Comparison of ENCODE assay signal across 8 cellular contexts in genomic region chr16:15144191-15144631, GRCh38. TPM values are rescaled to one million over a fixed set of nuclear protein-coding genes. Genes with fewer than 3 reads are reported as not detected.
DNase-seq lines count a peak whose midpoint lies in the region; ATAC-seq and TF ChIP-seq lines count a peak whose summit lies in the region.
"Not testable (repeated sequence)": the region's sequence is repeated elsewhere in the genome, so short reads cannot be mapped to it uniquely, and the experiment has no call there.

No MANE protein-coding gene starts in this region.

- H3K27ac Mint-ChIP-seq in GM23338 (peak overlapping the region; percentile 89), neural crest cell (ENCODE audit: unreplicated experiment) (peak overlapping the region; percentile 86)

- 0% methylated on average over 6 of the region's 18 CpGs for WGBS in mammary epithelial cell (ENCODE audit: low coverage, missing lambda C conversion rate)

- peak; percentile 5 for ATAC-seq in GM23338

- H3K9ac ChIP-seq in mammary epithelial cell (ENCODE audit: insufficient read depth, low read length): not testable (repeated sequence)

- CTCF ChIA-PET in A673 (lab: Charles Lee); mammary epithelial cell (lab: Charles Lee; ENCODE audit: low non-redundant PET): not testable (repeated sequence)

- H3K27ac ChIP-seq in A673 (ENCODE audit: low read depth, low read length, poor library complexity, severe bottlenecking): peak overlapping the region; percentile 74
- H3K27ac ChIP-seq in GM23338 (ENCODE audit: low read depth): peak overlapping the region; percentile 59; the same call in 1 of the 2 replicates
- peak overlapping the region; percentile 25; the same call in 1 of the 2 replicates for H3K27ac ChIP-seq in SJCRH30
- not testable (repeated sequence) for H3K27ac ChIP-seq in mammary epithelial cell (ENCODE audit: insufficient read depth, low read depth, low read length)

- not testable (repeated sequence) for BruUV-seq in A673 (replicated peaks; lab: Mats Ljungman, UMichigan); mammary epithelial cell (replicated peaks; lab: Mats Ljungman, UMichigan)

- intact Hi-C loops in A673 (cut with micrococcal nuclease; ENCODE audit: unreplicated experiment); mammary epithelial cell (cut with micrococcal nuclease): not testable (repeated sequence)

- dilution Hi-C loops in mammary epithelial cell (cut with HindIII; ENCODE audit: low sequenced_read_pairs): not testable (repeated sequence)

- H3K4me3 Mint-ChIP-seq in GM23338: peak overlapping the region; percentile 36
- H3K4me3 Mint-ChIP-seq in neural crest cell: peak overlapping the region; percentile 67

- in situ Hi-C loops in mammary epithelial cell (cut with MboI; ENCODE audit: low sequenced_read_pairs in 2 of 2): not testable (repeated sequence)

- H3K9me2 ChIP-seq in GM23338 (ENCODE audit: insufficient read depth): not testable (repeated sequence)

- POLR2A ChIA-PET in A673 (lab: Charles Lee; ENCODE audit: low non-redundant PET): not testable (repeated sequence)

- peaks cover 16% of the 10 kb centered on the region for H3K27me3 Mint-ChIP-seq in GM23338 (ENCODE audit: insufficient read depth, low read depth, poor library complexity)
- H3K27me3 Mint-ChIP-seq in neural crest cell (ENCODE audit: low read depth): not testable (repeated sequence)

- H3K4me3 ChIP-seq in A673 (ENCODE audit: low read depth, low read length, poor library complexity, severe bottlenecking); SJCRH30; mammary epithelial cell (replicated peaks in 1 of 3; ENCODE audit: insufficient read depth in 1 of 3, low read depth in 2 of 3, low read length in 3 of 3); fibroblast of pulmonary artery (replicated peaks; ENCODE audit: low read depth, low read length): not testable (repeated sequence)
- H3K4me3 ChIP-seq in GM23338: peak overlapping the region; percentile 32; the same call in 1 of the 2 replicates

- H3K9me3 ChIP-seq in A673 (ENCODE audit: low read depth, low read length, poor library complexity, severe bottlenecking); SJCRH30 (replicated peaks); mammary epithelial cell (replicated peaks; ENCODE audit: insufficient read depth, low read length): not testable (repeated sequence)

- H3K4me1 ChIP-seq in A673 (ENCODE audit: insufficient read depth, low read length, poor library complexity, severe bottlenecking) (peaks cover 34% of the 10 kb centered on the region), GM23338 (ENCODE audit: insufficient read depth) (peaks cover 10% of the 10 kb centered on the region; the same call in 1 of the 2 replicates), mammary epithelial cell (ENCODE audit: insufficient read depth, low read length) (peaks cover 26% of the 10 kb centered on the region)
- H3K4me1 ChIP-seq in SJCRH30: not testable (repeated sequence)

- DNase-seq in A673 (ENCODE audit: low spot score) (peak; percentile 50), GM23338 (ENCODE audit: low spot score) (peak; percentile 50), SJCRH30 (peak; percentile 30 to 31), mammary epithelial cell (peak; percentile 40), fibroblast of pulmonary artery (ENCODE audit: low read depth) (peak; percentile 36), iris pigment epithelial cell (ENCODE audit: low read depth) (peak; percentile 22), neural crest cell (ENCODE audit: low read depth, low spot score) (peak; percentile 41), stromal cell of bone marrow (ENCODE audit: low read depth) (peak; percentile 36)

- H3K4me2 ChIP-seq in GM23338 (peak overlapping the region; percentile 70), mammary epithelial cell (ENCODE audit: insufficient read depth, low read depth, low read length) (peak overlapping the region; percentile 51)

- H4K20me1 ChIP-seq in GM23338 (replicated peaks; ENCODE audit: insufficient read depth); mammary epithelial cell (ENCODE audit: insufficient read depth, low read length): not testable (repeated sequence)

- H3F3A ChIP-seq in GM23338 (replicated peaks; ENCODE audit: low read depth): not testable (repeated sequence)

- TF ChIP-seq CTCF in A673 (conservative IDR thresholded peaks at IDR 0.05; ENCODE audit: low read depth, low read length); GM23338 (conservative IDR thresholded peaks at IDR 0.05; ENCODE audit: low read depth in 2 of 2); mammary epithelial cell (conservative IDR thresholded peaks at IDR 0.05 in 1 of 2, IDR thresholded peaks at IDR 0.05 in 1 of 2; ENCODE audit: extremely low read depth in 1 of 2, insufficient read depth in 1 of 2, low read depth in 1 of 2, low read length in 2 of 2); fibroblast of pulmonary artery (IDR thresholded peaks at IDR 0.05; ENCODE audit: low read length, missing control alignments); neural crest cell (conservative IDR thresholded peaks at IDR 0.05): not testable (repeated sequence)

- H3K27me3 ChIP-seq in A673 (replicated peaks; ENCODE audit: insufficient read depth, low read depth, low read length, poor library complexity); GM23338 (ENCODE audit: insufficient read depth); SJCRH30; mammary epithelial cell (ENCODE audit: insufficient read depth, low read length): not testable (repeated sequence)

- H3K36me3 ChIP-seq in A673 (ENCODE audit: insufficient read depth, low read length, poor library complexity, severe bottlenecking); GM23338 (ENCODE audit: insufficient read depth); SJCRH30; mammary epithelial cell (ENCODE audit: insufficient read depth, low read length): not testable (repeated sequence)

- H3K4me1 Mint-ChIP-seq in GM23338 (peaks cover 33% of the 10 kb centered on the region), neural crest cell (peaks cover 13% of the 10 kb centered on the region)

- H3K9me3 Mint-ChIP-seq in GM23338, neural crest cell: not testable (repeated sequence)

- H3K36me3 Mint-ChIP-seq in GM23338 (ENCODE audit: low read depth); neural crest cell (ENCODE audit: low read depth): not testable (repeated sequence)

- H3K79me2 ChIP-seq in GM23338 (replicated peaks; ENCODE audit: insufficient read depth) (peaks cover 77% of the 10 kb centered on the region), mammary epithelial cell (ENCODE audit: insufficient read depth, low read length) (peaks cover 28% of the 10 kb centered on the region)

- H2AFZ ChIP-seq in GM23338: not testable (repeated sequence)
- peak overlapping the region; percentile 7 for H2AFZ ChIP-seq in mammary epithelial cell (ENCODE audit: low read depth, low read length)

RNA-seq across cellular contexts. Expression of gene RRN3, which starts 50.1 kb away (rescaled TPM):
- total RNA-seq in A673 (2021) (37.4 and 39.3 TPM in 2 replicates), mammary epithelial cell (10 to 100 TPM; 36.3 to 50.3 TPM), neural crest cell (30.7 and 31.8 TPM in 2 replicates)
- total RNA-seq in GM23338 (2014; rRNA removed; shearing (Covaris generic)): 38.6 and 41.5 TPM in 2 replicates
- polyA plus RNA-seq in GM23338 (2016; fragmentation: Nextera tagmentation; extraction: Ambion mirVana) (13.8 and 15.4 TPM in 2 replicates), mammary epithelial cell (29.2 TPM)
- 51.7 and 53.2 TPM in 2 replicates for total RNA-seq in SJCRH30 (2014; rRNA removed; shearing (Covaris generic))
- polyA minus RNA-seq in mammary epithelial cell: 84.5 TPM
